23 cellular contexts compared by ENCODE assay signal in genomic region chr12:124753993-124754392, GRCh38.
DNase-seq lines count a peak whose midpoint lies in the region; ATAC-seq, FAIRE-seq and TF ChIP-seq lines count a peak whose summit lies in the region.
"Had no signal": no experiment of that assay in that cellular context is flagged by ENCODE, and none has a peak within 500 bp of the region (broad histone marks: within the 10 kb centered on the region; RNA-seq: fewer than 3 reads in every experiment).

No MANE protein-coding gene starts in this region.

- no peaks in the 10 kb centered on the region for H3K36me3 ChIP-seq in HepG2 (replicated peaks in 1 of 2; ENCODE audit: control insufficient read depth in 1 of 2, insufficient read depth in 2 of 2, low read length in 2 of 2)
- no peaks in the 10 kb centered on the region for H3K36me3 ChIP-seq in right lobe of liver
- H3K36me3 ChIP-seq in gastroesophageal sphincter, result no peaks in the 10 kb centered on the region
- H3K36me3 ChIP-seq in sigmoid colon, result no peaks in the 10 kb centered on the region
- no peaks in the 10 kb centered on the region for H3K36me3 ChIP-seq in vagina

- H3K79me2 ChIP-seq in HepG2 (ENCODE audit: insufficient read depth, low read length), result no peaks in the 10 kb centered on the region

- no peak for TF ChIP-seq CTCF in HepG2 (CRISPR knock-in tag; IDR thresholded peaks at IDR 0.05)
- TF ChIP-seq CTCF in right lobe of liver (IDR thresholded peaks at IDR 0.05), result no peak
- TF ChIP-seq CTCF in gastroesophageal sphincter (IDR thresholded peaks at IDR 0.05), result no peak
- TF ChIP-seq CTCF in sigmoid colon (IDR thresholded peaks at IDR 0.05), result no peak
- TF ChIP-seq CTCF in vagina (IDR thresholded peaks at IDR 0.05), result no peak

- TF ChIP-seq POLR2A in HepG2 (IDR thresholded peaks at IDR 0.05; ENCODE audit: insufficient read depth in 1 of 2, low read depth in 2 of 2, low read length in 2 of 2) (no peak), right lobe of liver (IDR thresholded peaks at IDR 0.05) (no peak), gastroesophageal sphincter (IDR thresholded peaks at IDR 0.05) (no peak), sigmoid colon (IDR thresholded peaks at IDR 0.05) (no peak), vagina (IDR thresholded peaks at IDR 0.05) (no peak)

- H3K27me3 ChIP-seq in HepG2 (ENCODE audit: control insufficient read depth in 1 of 2, insufficient read depth in 2 of 2, low read length in 2 of 2) (peaks cover 5 to 50% of the 10 kb centered on the region in 2 experiments; a peak in 4 of 5 replicates), right lobe of liver (no peaks in the 10 kb centered on the region), gastroesophageal sphincter (no peaks in the 10 kb centered on the region), sigmoid colon (no peaks in the 10 kb centered on the region), vagina (no peaks in the 10 kb centered on the region)

- no peak overlapping the region for H3K4me3 ChIP-seq in HepG2 (replicated peaks in 1 of 3; ENCODE audit: insufficient read depth in 1 of 3, low read depth in 2 of 3, low read length in 3 of 3)
- H3K4me3 ChIP-seq in right lobe of liver, result no peak overlapping the region
- no peak overlapping the region for H3K4me3 ChIP-seq in gastroesophageal sphincter
- H3K4me3 ChIP-seq in sigmoid colon, result no peak overlapping the region
- H3K4me3 ChIP-seq in vagina, result no peak overlapping the region
- H3K4me3 ChIP-seq: GM23248 had no signal

- H3K27ac ChIP-seq in HepG2 (ENCODE audit: extremely low read length, insufficient read depth, low read length) (no peak overlapping the region), right lobe of liver (no peak overlapping the region), gastroesophageal sphincter (peak overlapping the region; percentile 88 to 97 (median 94)), sigmoid colon (peak overlapping the region; percentile 87 to 97 (median 93)), vagina (peak overlapping the region; percentile 88)
- H3K27ac ChIP-seq: epithelial cell of prostate, VCaP had no signal

- H3K9ac ChIP-seq in HepG2 (ENCODE audit: insufficient read depth, low read depth, low read length), result no peak overlapping the region

- DNase-seq in HepG2 (ENCODE audit: low spot score) (no peak), right lobe of liver (no peak), sigmoid colon (no peak), vagina (ENCODE audit: extremely low spot score in 2 of 2) (no peak), AG08396 (ENCODE audit: low spot score) (no peak)
- DNase-seq in stimulated activated CD4-positive, alpha-beta T cell treated with anti-CD3 and anti-CD28 coated beads, Interleukin-4, amount 100 ng/mL, for 4 hours, result no peak
- DNase-seq: activated CD4-positive, alpha-beta memory T cell treated with anti-CD3 and anti-CD28 coated beads, Interleukin-2, amount 10 ng/mL, durations not matched to agents 7 days and 5 days; activated T-cell treated with anti-CD3 and anti-CD28 coated beads, Interleukin-2, amount 50 U/mL, for 24 hours; CD8-positive, alpha-beta T cell; GM23248; KBM-7; naive thymus-derived CD4-positive, alpha-beta T cell; NCI-H1092; NCI-H2081; NCI-H524 treated with DMSO at 0.1 percent for 48 hours; SHP77 treated with DMSO at 0.1 percent for 48 hours; stimulated activated CD4-positive, alpha-beta T cell treated with anti-CD3 and anti-CD28 coated beads, Interleukin-12 subunit alpha, Interleukin-12 subunit beta, amount 100 ng/mL, for 4 hours; T-helper 1 cell had no signal

- no peak for TF ChIP-seq RAD21 in HepG2 (CRISPR knock-in tag; IDR thresholded peaks at IDR 0.05)

- in situ Hi-C loops in HepG2 (cut with HindIII; ENCODE audit: extremely low pct_ligation_motif_present, low pct_unique_long_range_greater_than_20kb), result no loop called here

- BruUV-seq in HepG2 (replicated peaks; lab: Mats Ljungman, UMichigan), result no TSS peak

- no peaks in the 10 kb centered on the region for H4K20me1 ChIP-seq in HepG2 (ENCODE audit: insufficient read depth, low read length)

- intact Hi-C loops in HepG2 (cut with micrococcal nuclease; ENCODE audit: unreplicated experiment), result no loop called here
- intact Hi-C loops in right lobe of liver (cut with DNase I), result loop anchor here in 1 of 2 donors (10.0 kb wide), 1 partner anchor 379 kb away; no protein-coding TSS in a partner anchor
- intact Hi-C loops in sigmoid colon (cut with DNase I), result no loop called here
- intact Hi-C loops in vagina (cut with DNase I), result no loop called here

- no peak for ATAC-seq in HepG2
- ATAC-seq in right lobe of liver, result no peak
- no peak for ATAC-seq in gastroesophageal sphincter
- ATAC-seq in HG02678 (IDR thresholded peaks at IDR 0.05; ENCODE audit: unreplicated experiment), result no peak
- ATAC-seq: activated naive CD4-positive, alpha-beta T cell treated with anti-CD3 and anti-CD28 coated beads, Interleukin-2, amount 50 U/mL, for 72 hours; CD8-positive, alpha-beta T cell; naive thymus-derived CD4-positive, alpha-beta T cell had no signal

- peaks cover 26% of the 10 kb centered on the region for H3K4me1 ChIP-seq in HepG2 (ENCODE audit: insufficient read depth, low read length)
- peaks cover 0 to 40% (median 21%) of the 10 kb centered on the region in 4 donors for H3K4me1 ChIP-seq in right lobe of liver
- peaks cover 17 to 84% (median 20%) of the 10 kb centered on the region in 3 donors for H3K4me1 ChIP-seq in gastroesophageal sphincter
- H3K4me1 ChIP-seq in sigmoid colon, result peaks cover 0 to 63% (median 51%) of the 10 kb centered on the region in 4 donors
- peaks cover 44% of the 10 kb centered on the region for H3K4me1 ChIP-seq in vagina

- POLR2A ChIA-PET in HepG2 (lab: Yijun Ruan, JAX), result interaction anchor here (0.7 kb wide), 1 partner anchor 24 kb away, joined by 3 read pairs; no protein-coding TSS in a partner anchor

- FAIRE-seq in HepG2 (lab: Jason Lieb, UNC), result no peak

- WGBS in HepG2 (ENCODE audit: low lambda C conversion rate), result 77% methylated on average over 4 of the region's 4 CpGs
- WGBS in right lobe of liver (ENCODE audit: insufficient coverage, low coverage, low lambda C conversion rate, missing lambda C conversion rate), result 100% methylated on average over 1 of the region's 4 CpGs
- 91% methylated on average over 4 of the region's 4 CpGs; no CpG with 5 or more reads in 1 of the 2 donors for WGBS in gastroesophageal sphincter (ENCODE audit: low coverage in 1 of 2), 2 donors
- 97 to 98% methylated on average over 4 of the region's 4 CpGs for WGBS in sigmoid colon, 2 donors

- CTCF ChIA-PET in HepG2 (lab: Yijun Ruan, JAX; ENCODE audit: low intra/inter-chr PET ratio, low total read pairs), result no interaction called here

- H3K9me3 ChIP-seq in HepG2 (ENCODE audit: low read length) (no peaks in the 10 kb centered on the region; the same call in 1 of the 2 replicates), right lobe of liver (no peaks in the 10 kb centered on the region), gastroesophageal sphincter (no peaks in the 10 kb centered on the region), sigmoid colon (no peaks in the 10 kb centered on the region), vagina (no peaks in the 10 kb centered on the region)

- no peak overlapping the region for H3K4me2 ChIP-seq in HepG2 (ENCODE audit: low read depth, low read length)

- TF ChIP-seq EP300 in HepG2 (IDR thresholded peaks at IDR 0.05; ENCODE audit: low read depth in 2 of 2, low read length in 2 of 2), result no peak
- TF ChIP-seq EP300 in HepG2 (CRISPR knock-in tag; IDR thresholded peaks at IDR 0.05; ENCODE audit: borderline replicate concordance), result no peak
- TF ChIP-seq EP300 in gastroesophageal sphincter (IDR thresholded peaks at IDR 0.05), result no peak
- TF ChIP-seq EP300 in sigmoid colon (IDR thresholded peaks at IDR 0.05), result no peak

- no peak overlapping the region for H2AFZ ChIP-seq in HepG2 (ENCODE audit: low read length)
- H2AFZ ChIP-seq: GM23248 had no signal

TF ChIP-seq in HepG2, 621 proteins besides CTCF, POLR2A, EP300 and RAD21:
- TF ChIP-seq RBAK (CRISPR knock-in tag; IDR thresholded peaks at IDR 0.05) (peak; percentile 89), SKI (IDR thresholded peaks at IDR 0.05; ENCODE audit: partially characterized antibody) (no peak), THAP7 (CRISPR knock-in tag; IDR thresholded peaks at IDR 0.05) (no peak), ATF1 (CRISPR knock-in tag; IDR thresholded peaks at IDR 0.05) (no peak), ZNF20 (CRISPR knock-in tag; IDR thresholded peaks at IDR 0.05) (no peak), FOXP1 (IDR thresholded peaks at IDR 0.05) (no peak), FOXP1 (CRISPR knock-in tag; IDR thresholded peaks at IDR 0.05) (no peak)

Comparison
In these comparisons a context has a peak if more than half of its experiments do, and no peak if none do; other contexts are left out.
1. H3K27ac ChIP-seq: peak in gastroesophageal sphincter (4 of 4), sigmoid colon (4 of 4) and vagina (single experiment); none in HepG2 (single experiment) and right lobe of liver (0 of 3).